In the genomic region with DNA sequence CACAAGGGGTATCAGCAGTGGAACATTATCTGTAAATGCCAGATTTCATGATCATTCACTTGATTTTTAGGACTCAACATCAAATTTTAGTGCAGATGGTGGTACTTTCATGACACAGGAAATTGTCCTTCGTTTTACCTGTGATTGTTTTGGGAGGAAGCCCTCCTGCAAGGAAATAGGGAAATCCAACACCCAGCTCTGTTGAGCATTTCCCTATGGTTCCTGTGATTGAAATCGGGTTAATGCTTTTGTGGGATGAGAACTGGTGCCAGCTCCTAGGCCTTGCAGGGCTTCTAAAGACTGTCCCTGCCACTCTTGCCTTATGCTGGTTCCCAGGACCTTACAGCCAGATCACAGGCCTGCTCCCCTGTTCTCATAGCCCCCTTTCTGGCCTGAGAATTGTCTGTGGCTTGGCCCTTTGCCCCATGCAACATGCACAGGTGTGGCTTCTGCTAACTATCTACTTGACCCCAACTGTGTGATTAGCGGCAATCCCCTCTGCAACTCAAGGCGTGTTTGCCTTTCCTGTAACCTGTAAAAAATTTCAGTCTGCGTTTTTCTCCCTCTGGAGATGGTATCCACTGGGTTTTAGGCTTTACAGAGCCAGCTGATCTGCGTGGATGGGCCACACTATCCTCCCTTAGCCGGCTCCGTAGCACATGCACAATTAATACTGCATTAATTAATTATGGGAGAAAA, we compare ENCODE assay signal across 8 cellular contexts.
A peak's percentile ranks its signal among the peaks of the same experiment; 100 is the strongest.
DNase-seq lines count a peak whose midpoint lies in the region; ATAC-seq and TF ChIP-seq lines count a peak whose summit lies in the region.

No MANE protein-coding gene starts in this region.

- peak; percentile 41 for ATAC-seq in GM21367 (IDR thresholded peaks at IDR 0.05; ENCODE audit: unreplicated experiment)
- ATAC-seq in HG03354 (IDR thresholded peaks at IDR 0.05; ENCODE audit: poor library complexity, severe bottlenecking, unreplicated experiment): peak; percentile 64
- peak; percentile 19 for ATAC-seq in memory B cell (ENCODE audit: low read depth)
- ATAC-seq in left lobe of liver: no peak

- in situ Hi-C loops in GM13977 (cut with MboI; ENCODE audit: low pct_unique_long_range_greater_than_20kb, low sequenced_read_pairs, unreplicated experiment): loop anchor here (25.0 kb wide), 1 partner anchor 250 kb away; no protein-coding TSS in a partner anchor

- peak overlapping the region; percentile 95 for H3K27ac Mint-ChIP-seq in memory B cell

- TF ChIP-seq CTCF in GM13977 (IDR thresholded peaks at IDR 0.05; ENCODE audit: extremely low read depth, insufficient read depth, missing control alignments): no peak

- peaks cover 66% of the 10 kb centered on the region for H3K4me1 Mint-ChIP-seq in memory B cell

- peaks cover 3% of the 10 kb centered on the region for H3K36me3 Mint-ChIP-seq in memory B cell

- H3K9me3 Mint-ChIP-seq in memory B cell: no peaks in the 10 kb centered on the region

- DNase-seq in GM13977 (ENCODE audit: low spot score) (peak; percentile 36), memory B cell (ENCODE audit: low spot score in 2 of 2) (no peak), kidney glomerular epithelial cell (lab: John Stamatoyannopoulos, UW) (no peak), SKM-1 (lab: John Stamatoyannopoulos, UW; ENCODE audit: unreplicated experiment) (no peak), DMS 273 treated with DMSO at 0.1 percent for 48 hours (lab: John Stamatoyannopoulos, UW) (no peak), left lobe of liver (ENCODE audit: low spot score) (no peak)

- H3K27me3 Mint-ChIP-seq in memory B cell: no peaks in the 10 kb centered on the region

- H3K4me3 Mint-ChIP-seq in memory B cell: peak overlapping the region; percentile 28
